Comparison of ENCODE assay signal across 23 cellular contexts in genomic region chr10:77563638-77564270, GRCh38.
A peak's percentile ranks its signal among the peaks of the same experiment; 100 is the strongest.
DNase-seq lines count a peak whose midpoint lies in the region; ATAC-seq and TF ChIP-seq lines count a peak whose summit lies in the region.
"Had no signal": no experiment of that assay in that cellular context is flagged by ENCODE, and none has a peak within 500 bp of the region (broad histone marks: within the 10 kb centered on the region; RNA-seq: fewer than 3 reads in every experiment).

No MANE protein-coding gene starts in this region.

- no peaks in the 10 kb centered on the region for H3K79me2 ChIP-seq in SK-N-SH (ENCODE audit: insufficient read depth)

- H3K36me3 ChIP-seq in SK-N-SH (replicated peaks in 1 of 2; ENCODE audit: control insufficient read depth in 1 of 2, insufficient read depth in 2 of 2, low read length in 1 of 2) (peaks cover 0 to 3% of the 10 kb centered on the region in 2 experiments), ascending aorta (no peaks in the 10 kb centered on the region), heart right ventricle (no peaks in the 10 kb centered on the region)
- H3K36me3 ChIP-seq: brain microvascular endothelial cell, gastrocnemius medialis, neutrophil, tibial nerve, WERI-Rb-1 had no signal

- no peak for TF ChIP-seq EP300 in SK-N-SH (IDR thresholded peaks at IDR 0.05; ENCODE audit: borderline replicate concordance in 1 of 2, low read depth in 1 of 2, low read length in 1 of 2)

- no peaks in the 10 kb centered on the region for H4K20me1 ChIP-seq in SK-N-SH (ENCODE audit: insufficient read depth)

- no peak overlapping the region for H3K4me3 ChIP-seq in SK-N-SH (ENCODE audit: low read depth in 2 of 2, low read length in 1 of 2)
- H3K4me3 ChIP-seq in ascending aorta: no peak overlapping the region
- no peak overlapping the region for H3K4me3 ChIP-seq in heart right ventricle
- H3K4me3 ChIP-seq: gastrocnemius medialis, tibial nerve had no signal

- peaks cover 29% of the 10 kb centered on the region for H3K4me1 Mint-ChIP-seq in mesothelial cell of epicardium
- H3K4me1 Mint-ChIP-seq: activated CD4-positive, alpha-beta memory T cell treated with anti-CD3 and anti-CD28 coated beads, Interleukin-2, amount 10 ng/mL, durations not matched to agents 7 days and 5 days; CD4-positive, CD25-positive, alpha-beta regulatory T cell; stimulated activated effector memory CD8-positive, alpha-beta T cell treated with anti-CD3 and anti-CD28 coated beads, Interleukin-12 subunit alpha, Interleukin-12 subunit beta, amount 100 ng/mL, for 72 hours had no signal

- H3K4me1 ChIP-seq in SK-N-SH (ENCODE audit: control insufficient read depth in 1 of 2, insufficient read depth in 2 of 2, low read depth in 1 of 2, low read length in 1 of 2) (peaks cover 8 to 9% of the 10 kb centered on the region in 2 experiments; a peak in 1 of 4 replicates), ascending aorta (peaks cover 18 to 66% of the 10 kb centered on the region in 2 donors), foreskin keratinocyte (no peaks in the 10 kb centered on the region), heart right ventricle (no peaks in the 10 kb centered on the region)

- intact Hi-C loops in ascending aorta (cut with DNase I) (loop anchor here (2.0 kb wide), 2 partner anchors 23 to 73 kb away; partner anchors contain the start of gene KCNMA1), heart right ventricle (cut with DNase I) (no loop called here)

- TF ChIP-seq CTCF in SK-N-SH (IDR thresholded peaks at IDR 0.05) (no peak), ascending aorta (IDR thresholded peaks at IDR 0.05) (no peak), mesothelial cell of epicardium (IDR thresholded peaks at IDR 0.05; ENCODE audit: unreplicated experiment) (no peak), foreskin keratinocyte (conservative IDR thresholded peaks at IDR 0.05) (no peak), heart right ventricle (IDR thresholded peaks at IDR 0.05) (no peak)

- DNase-seq in SK-N-SH (no peak), ascending aorta (ENCODE audit: low spot score in 2 of 2) (no peak), mesothelial cell of epicardium (ENCODE audit: low spot score in 2 of 2, unreplicated experiment in 2 of 2) (no peak), SHP77 (lab: John Stamatoyannopoulos, UW) (no peak), foreskin keratinocyte (no peak), heart right ventricle (no peak)
- DNase-seq: ACHN; activated CD4-positive, alpha-beta memory T cell treated with anti-CD3 and anti-CD28 coated beads, Interleukin-2, amount 10 ng/mL, durations not matched to agents 7 days and 5 days; activated T-cell treated with anti-CD3 and anti-CD28 coated beads, Interleukin-2, amount 50 U/mL, for 4 hours; brain microvascular endothelial cell; CD4-positive, CD25-positive, alpha-beta regulatory T cell; DMS53; gastrocnemius medialis; stimulated activated CD4-positive, alpha-beta T cell treated with anti-CD3 and anti-CD28 coated beads, Interleukin-15, amount 100 ng/mL, for 24 hours; T-helper 2 cell; WERI-Rb-1 had no signal

- no peak for ATAC-seq in SK-N-SH treated with all-trans-retinoic acid at 6 μM for 48 hours
- no peak for ATAC-seq in foreskin keratinocyte
- no peak for ATAC-seq in GM18870 (IDR thresholded peaks at IDR 0.05; ENCODE audit: unreplicated experiment)
- ATAC-seq in heart right ventricle: no peak
- ATAC-seq: activated naive CD4-positive, alpha-beta T cell treated with anti-CD3 and anti-CD28 coated beads, Interleukin-2, amount 50 U/mL, for 72 hours; activated T-cell treated with anti-CD3 and anti-CD28 coated beads, Interleukin-2, amount 50 U/mL, for 4 hours; gastrocnemius medialis; stimulated activated effector memory CD8-positive, alpha-beta T cell treated with anti-CD3 and anti-CD28 coated beads, Interleukin-12 subunit alpha, Interleukin-12 subunit beta, amount 100 ng/mL, for 72 hours had no signal

- H3K9me3 ChIP-seq in SK-N-SH (no peaks in the 10 kb centered on the region), ascending aorta (no peaks in the 10 kb centered on the region), heart right ventricle (no peaks in the 10 kb centered on the region)
- H3K9me3 ChIP-seq: gastrocnemius medialis, neutrophil, tibial nerve had no signal

- no peaks in the 10 kb centered on the region for H3K9me3 Mint-ChIP-seq in mesothelial cell of epicardium
- H3K9me3 Mint-ChIP-seq: activated CD4-positive, alpha-beta memory T cell treated with anti-CD3 and anti-CD28 coated beads, Interleukin-2, amount 10 ng/mL, durations not matched to agents 7 days and 5 days; activated naive CD4-positive, alpha-beta T cell treated with anti-CD3 and anti-CD28 coated beads, Interleukin-2, amount 50 U/mL, for 72 hours; activated T-cell treated with anti-CD3 and anti-CD28 coated beads, Interleukin-2, amount 50 U/mL, for 4 hours; stimulated activated effector memory CD8-positive, alpha-beta T cell treated with anti-CD3 and anti-CD28 coated beads, Interleukin-12 subunit alpha, Interleukin-12 subunit beta, amount 100 ng/mL, for 72 hours had no signal

- no peaks in the 10 kb centered on the region for H3K9me2 ChIP-seq in SK-N-SH

- no peak overlapping the region for H3K27ac ChIP-seq in SK-N-SH (ENCODE audit: low read depth in 2 of 2, low read length in 1 of 2)
- peak overlapping the region; percentile 79 to 83 for H3K27ac ChIP-seq in ascending aorta
- H3K27ac ChIP-seq in foreskin keratinocyte: no peak overlapping the region
- H3K27ac ChIP-seq in heart right ventricle: no peak overlapping the region
- H3K27ac ChIP-seq: brain microvascular endothelial cell, KMS-11, neutrophil, WERI-Rb-1 had no signal

- peak overlapping the region; percentile 36 for H3K27ac Mint-ChIP-seq in mesothelial cell of epicardium
- H3K27ac Mint-ChIP-seq: activated CD4-positive, alpha-beta memory T cell treated with anti-CD3 and anti-CD28 coated beads, Interleukin-2, amount 10 ng/mL, durations not matched to agents 7 days and 5 days; activated naive CD4-positive, alpha-beta T cell treated with anti-CD3 and anti-CD28 coated beads, Interleukin-2, amount 50 U/mL, for 72 hours; CD4-positive, CD25-positive, alpha-beta regulatory T cell; stimulated activated effector memory CD8-positive, alpha-beta T cell treated with anti-CD3 and anti-CD28 coated beads, Interleukin-12 subunit alpha, Interleukin-12 subunit beta, amount 100 ng/mL, for 72 hours had no signal

- H3K27me3 ChIP-seq in SK-N-SH (ENCODE audit: insufficient read depth) (no peaks in the 10 kb centered on the region), ascending aorta (no peaks in the 10 kb centered on the region), foreskin keratinocyte (no peaks in the 10 kb centered on the region), heart right ventricle (peaks cover 0 to 58% (median 20%) of the 10 kb centered on the region in 7 donors)
- H3K27me3 ChIP-seq: brain microvascular endothelial cell, gastrocnemius medialis, tibial nerve had no signal

- H3K9ac ChIP-seq in SK-N-SH: no peak overlapping the region
- H3K9ac ChIP-seq: KMS-11 had no signal

- no peak overlapping the region for H3K4me3 Mint-ChIP-seq in mesothelial cell of epicardium
- H3K4me3 Mint-ChIP-seq: activated CD4-positive, alpha-beta memory T cell treated with anti-CD3 and anti-CD28 coated beads, Interleukin-2, amount 10 ng/mL, durations not matched to agents 7 days and 5 days; activated T-cell treated with anti-CD3 and anti-CD28 coated beads, Interleukin-2, amount 50 U/mL, for 4 hours; CD4-positive, CD25-positive, alpha-beta regulatory T cell; stimulated activated effector memory CD8-positive, alpha-beta T cell treated with anti-CD3 and anti-CD28 coated beads, Interleukin-12 subunit alpha, Interleukin-12 subunit beta, amount 100 ng/mL, for 72 hours had no signal

- TF ChIP-seq RAD21 in SK-N-SH (IDR thresholded peaks at IDR 0.05; ENCODE audit: low read length): no peak

- no peaks in the 10 kb centered on the region for H3K27me3 Mint-ChIP-seq in mesothelial cell of epicardium (ENCODE audit: low read depth)

- WGBS in SK-N-SH (ENCODE audit: low lambda C conversion rate): 88% methylated on average over 9 of the region's 9 CpGs
- WGBS in heart right ventricle, 2 donors: 87 to 88% methylated on average over 9 of the region's 9 CpGs

- H2AFZ ChIP-seq in SK-N-SH (ENCODE audit: low read depth): no peak overlapping the region

- H3K4me2 ChIP-seq in SK-N-SH: no peak overlapping the region
- H3K4me2 ChIP-seq: KMS-11 had no signal

- CTCF ChIA-PET in SK-N-SH (lab: Yijun Ruan, JAX): no interaction called here

- no peaks in the 10 kb centered on the region for H3K36me3 Mint-ChIP-seq in mesothelial cell of epicardium
- H3K36me3 Mint-ChIP-seq: activated naive CD4-positive, alpha-beta T cell treated with anti-CD3 and anti-CD28 coated beads, Interleukin-2, amount 50 U/mL, for 72 hours; CD4-positive, CD25-positive, alpha-beta regulatory T cell; stimulated activated effector memory CD8-positive, alpha-beta T cell treated with anti-CD3 and anti-CD28 coated beads, Interleukin-12 subunit alpha, Interleukin-12 subunit beta, amount 100 ng/mL, for 72 hours had no signal

- H3F3A ChIP-seq in SK-N-SH (replicated peaks; ENCODE audit: insufficient read depth): no peaks in the 10 kb centered on the region

- POLR2A ChIA-PET in SK-N-SH (lab: Yijun Ruan, JAX): no interaction called here

TF ChIP-seq in SK-N-SH, 30 proteins besides CTCF, POLR2A, EP300 and RAD21:
- TF ChIP-seq NFIC (IDR thresholded peaks at IDR 0.05; ENCODE audit: borderline replicate concordance) (peak; percentile 29; the same call in 1 of the 2 replicates), POLR2AphosphoS5 (IDR thresholded peaks at IDR 0.05; ENCODE audit: low read depth, low read length) (no peak)

TF ChIP-seq in SK-N-SH treated with all-trans-retinoic acid at 6 μM for 48 hours, 23 proteins besides CTCF, POLR2A, EP300 and RAD21 (continues in another document):
- no peak for TF ChIP-seq GLIS3 (CRISPR knock-in tag; IDR thresholded peaks at IDR 0.05)

Comparison
In these comparisons a context has a peak if more than half of its experiments do, and no peak if none do; other contexts are left out.
1. H3K27ac ChIP-seq: peak in ascending aorta (2 of 2); none in SK-N-SH (0 of 2), foreskin keratinocyte (single experiment) and heart right ventricle (0 of 10).